26 cellular contexts compared by ENCODE assay signal in genomic region chr3:66854752-66855151, GRCh38.
"Had no signal": no experiment of that assay in that cellular context is flagged by ENCODE, and none has a peak within 500 bp of the region (broad histone marks: within the 10 kb centered on the region; RNA-seq: fewer than 3 reads in every experiment).

No MANE protein-coding gene starts in this region.

- H3K36me3 Mint-ChIP-seq: activated CD4-positive, alpha-beta memory T cell treated with anti-CD3 and anti-CD28 coated beads for 36 hours; activated naive CD4-positive, alpha-beta T cell treated with anti-CD3 and anti-CD28 coated beads, Interleukin-2, amount 50 U/mL, for 72 hours had no signal

- H3K27ac ChIP-seq: ascending aorta, body of pancreas had no signal

- H3K4me1 Mint-ChIP-seq: activated CD4-positive, alpha-beta T cell treated with anti-CD3 and anti-CD28 coated beads, Interleukin-2, amount 10 ng/mL, durations not matched to agents 7 days and 5 days; activated naive CD8-positive, alpha-beta T cell treated with anti-CD3 and anti-CD28 coated beads, Interleukin-2, amount 50 U/mL, for 24 hours; T-helper 17 cell had no signal

- H3K27me3 ChIP-seq: ascending aorta, body of pancreas, MG63 had no signal

- DNase-seq: activated CD4-positive, alpha-beta memory T cell treated with anti-CD3 and anti-CD28 coated beads for 36 hours; activated CD4-positive, alpha-beta T cell treated with anti-CD3 and anti-CD28 coated beads, Interleukin-2, amount 10 ng/mL, durations not matched to agents 7 days and 5 days; activated CD4-positive, CD25-positive, alpha-beta regulatory T cell; activated CD8-positive, alpha-beta memory T cell treated with anti-CD3 and anti-CD28 coated beads for 24 hours; activated effector memory CD4-positive, alpha-beta T cell treated with anti-CD3 and anti-CD28 coated beads, Interleukin-2, amount 50 U/mL, for 16 hours; activated naive CD4-positive, alpha-beta T cell treated with Interleukin-2 at 50 U/mL for 16 hours; activated naive CD8-positive, alpha-beta T cell treated with anti-CD3 and anti-CD28 coated beads, Interleukin-2, amount 50 U/mL, for 24 hours; activated T-cell treated with anti-CD3 and anti-CD28 coated beads, Interleukin-2, amount 50 U/mL, for 4 hours; amniotic stem cell; body of pancreas; central memory CD4-positive, alpha-beta T cell; MG63; MV-4-11; NCI-H1092 treated with DMSO at 0.1 percent for 48 hours; NCI-H1417 treated with DMSO at 0.1 percent for 48 hours; NCI-H1694; NCI-H2029 treated with DMSO at 0.1 percent for 48 hours; NCI-H345; NCI-H510A; NCI-H526 treated with DMSO at 0.1 percent for 48 hours; PC-3; SIG-M5; T-helper 17 cell; T1000 had no signal

- H3K36me3 ChIP-seq: ascending aorta, MG63 had no signal

- H3K9me3 Mint-ChIP-seq: activated CD4-positive, alpha-beta memory T cell treated with anti-CD3 and anti-CD28 coated beads for 36 hours; activated CD4-positive, alpha-beta T cell treated with anti-CD3 and anti-CD28 coated beads, Interleukin-2, amount 10 ng/mL, durations not matched to agents 7 days and 5 days; activated naive CD4-positive, alpha-beta T cell treated with anti-CD3 and anti-CD28 coated beads, Interleukin-2, amount 50 U/mL, for 72 hours; activated naive CD8-positive, alpha-beta T cell treated with anti-CD3 and anti-CD28 coated beads, Interleukin-2, amount 50 U/mL, for 24 hours; activated T-cell treated with anti-CD3 and anti-CD28 coated beads, Interleukin-2, amount 50 U/mL, for 4 hours had no signal

- H3K4me3 Mint-ChIP-seq: activated CD4-positive, alpha-beta memory T cell treated with anti-CD3 and anti-CD28 coated beads for 36 hours; activated CD4-positive, alpha-beta T cell treated with anti-CD3 and anti-CD28 coated beads, Interleukin-2, amount 10 ng/mL, durations not matched to agents 7 days and 5 days; activated naive CD8-positive, alpha-beta T cell treated with anti-CD3 and anti-CD28 coated beads, Interleukin-2, amount 50 U/mL, for 24 hours; activated T-cell treated with anti-CD3 and anti-CD28 coated beads, Interleukin-2, amount 50 U/mL, for 4 hours; T-helper 17 cell had no signal

- H3K9me3 ChIP-seq: ascending aorta, body of pancreas, MG63 had no signal

- H3K27me3 Mint-ChIP-seq: activated CD4-positive, alpha-beta memory T cell treated with anti-CD3 and anti-CD28 coated beads for 36 hours had no signal

- H3K4me1 ChIP-seq: ascending aorta, body of pancreas had no signal

- H3K4me3 ChIP-seq: ascending aorta, body of pancreas, MG63 had no signal

- ATAC-seq: activated naive CD4-positive, alpha-beta T cell treated with anti-CD3 and anti-CD28 coated beads, Interleukin-2, amount 50 U/mL, for 72 hours; activated naive CD8-positive, alpha-beta T cell treated with anti-CD3 and anti-CD28 coated beads, Interleukin-2, amount 50 U/mL, for 24 hours; activated T-cell treated with anti-CD3 and anti-CD28 coated beads, Interleukin-2, amount 50 U/mL, for 4 hours; body of pancreas; PC-3; T-helper 17 cell had no signal

- H3K27ac Mint-ChIP-seq: activated CD4-positive, alpha-beta memory T cell treated with anti-CD3 and anti-CD28 coated beads for 36 hours; activated CD4-positive, alpha-beta T cell treated with anti-CD3 and anti-CD28 coated beads, Interleukin-2, amount 10 ng/mL, durations not matched to agents 7 days and 5 days; activated naive CD4-positive, alpha-beta T cell treated with anti-CD3 and anti-CD28 coated beads, Interleukin-2, amount 50 U/mL, for 72 hours; activated naive CD8-positive, alpha-beta T cell treated with anti-CD3 and anti-CD28 coated beads, Interleukin-2, amount 50 U/mL, for 24 hours; T-helper 17 cell had no signal
